ENCODE assay signal across 10 cellular contexts in genomic region chrX:12788645-12789044, GRCh38.
"Had no signal": no experiment of that assay in that cellular context is flagged by ENCODE, and none has a peak within 500 bp of the region (broad histone marks: within the 10 kb centered on the region; RNA-seq: fewer than 3 reads in every experiment).

No MANE protein-coding gene starts in this region.

- H3K36me3 Mint-ChIP-seq: IgD-negative memory B cell had no signal

- H3K27me3 Mint-ChIP-seq: IgD-negative memory B cell had no signal

- H3K27ac Mint-ChIP-seq: HFFc6 had no signal

- ATAC-seq: HCT116, HepG2 had no signal

- H3K9me3 ChIP-seq: HAP-1 had no signal

- H2AFZ ChIP-seq: GM23248 had no signal

- H3K9ac ChIP-seq: GM23248 had no signal

- H3K27ac ChIP-seq: GM23248, HL-60 had no signal

- DNase-seq: GM23248, GOT3, H7, HFFc6, KG1 had no signal

- H3K9me3 Mint-ChIP-seq: HFFc6 had no signal

- H3K4me3 Mint-ChIP-seq: HFFc6 had no signal

- H3K4me3 ChIP-seq: GM23248, HAP-1 had no signal

- FAIRE-seq: HepG2 had no signal
